In genomic region chr14:89041245-89041585, GRCh38 we compare ENCODE assay signal across 10 cellular contexts.
DNase-seq lines count a peak whose midpoint lies in the region; ATAC-seq and TF ChIP-seq lines count a peak whose summit lies in the region.
"Had no signal": no experiment of that assay in that cellular context is flagged by ENCODE, and none has a peak within 500 bp of the region (broad histone marks: within the 10 kb centered on the region; RNA-seq: fewer than 3 reads in every experiment).

No MANE protein-coding gene starts in this region.

- peak overlapping the region in 2 of 4 donors; percentile 6 to 49 for H3K4me3 ChIP-seq in adrenal gland
- H3K4me3 ChIP-seq in left lung = peak overlapping the region in 1 of 2 donors; percentile 34
- H3K4me3 ChIP-seq in upper lobe of right lung = peak overlapping the region; percentile 44
- H3K4me3 ChIP-seq in WERI-Rb-1 (ENCODE audit: low read depth, low read length) = no peak overlapping the region

- peak; percentile 38 for DNase-seq in NCI-H345 (lab: John Stamatoyannopoulos, UW)
- DNase-seq in NCI-H345 treated with DMSO at 0.1 percent for 48 hours (lab: John Stamatoyannopoulos, UW; ENCODE audit: unreplicated experiment) = no peak
- peak in 5 of 7 donors; percentile 22 to 87 (median 32) for DNase-seq in adrenal gland
- DNase-seq in left lung = peak in 1 of 2 donors; percentile 57
- DNase-seq in upper lobe of right lung = no peak
- no peak for DNase-seq in WERI-Rb-1
- DNase-seq: CD4-positive, CD25-positive, alpha-beta regulatory T cell had no signal

- H3K4me1 ChIP-seq in adrenal gland (replicated peaks in 1 of 2) (peaks cover 8 to 9% of the 10 kb centered on the region in 2 donors), left lung (peaks cover 9 to 16% of the 10 kb centered on the region in 2 donors), upper lobe of right lung (peaks cover 17% of the 10 kb centered on the region)

- TF ChIP-seq POLR2A in adrenal gland (IDR thresholded peaks at IDR 0.05) = no peak

- intact Hi-C loops in adrenal gland (cut with DNase I) (loop anchor here in 1 of 2 donors (10.0 kb wide), 1 partner anchor 194 kb away; no protein-coding TSS in a partner anchor), left lung (cut with DNase I) (loop anchor here in 1 of 2 donors (5.0 kb wide), 1 partner anchor 726 kb away; no protein-coding TSS in a partner anchor), upper lobe of right lung (cut with DNase I) (no loop called here)

- ATAC-seq in left lung (peak; percentile 70), upper lobe of right lung (peak; percentile 2), GM21515 (IDR thresholded peaks at IDR 0.05; ENCODE audit: unreplicated experiment) (no peak), GM18511 (IDR thresholded peaks at IDR 0.05; ENCODE audit: unreplicated experiment) (no peak)

- peak in 1 of 6 experiments; percentile 21 for TF ChIP-seq CTCF in adrenal gland (IDR thresholded peaks at IDR 0.05)
- TF ChIP-seq CTCF in left lung (IDR thresholded peaks at IDR 0.05) = no peak
- no peak for TF ChIP-seq CTCF in upper lobe of right lung (IDR thresholded peaks at IDR 0.05)
- no peak for TF ChIP-seq CTCF in WERI-Rb-1 (IDR thresholded peaks at IDR 0.05; ENCODE audit: low read depth, low read length)

- WGBS in adrenal gland, 4 donors = 9 to 19% (median 13%) methylated on average over 8 of the region's 8 CpGs

- H3K9me3 ChIP-seq in adrenal gland (replicated peaks in 1 of 3) (no peaks in the 10 kb centered on the region), left lung (no peaks in the 10 kb centered on the region), upper lobe of right lung (no peaks in the 10 kb centered on the region), WERI-Rb-1 (ENCODE audit: severe bottlenecking) (peaks cover 5% of the 10 kb centered on the region)
- H3K9me3 ChIP-seq: neutrophil had no signal

- no peaks in the 10 kb centered on the region for H3K36me3 ChIP-seq in adrenal gland (replicated peaks in 1 of 2)
- H3K36me3 ChIP-seq in left lung = no peaks in the 10 kb centered on the region
- H3K36me3 ChIP-seq in upper lobe of right lung = no peaks in the 10 kb centered on the region
- H3K36me3 ChIP-seq in WERI-Rb-1 = no peaks in the 10 kb centered on the region
- H3K36me3 ChIP-seq: neutrophil had no signal

- H3K27me3 ChIP-seq in adrenal gland (no peaks in the 10 kb centered on the region), left lung (no peaks in the 10 kb centered on the region), upper lobe of right lung (no peaks in the 10 kb centered on the region), WERI-Rb-1 (ENCODE audit: insufficient read depth, low read depth, severe bottlenecking) (no peaks in the 10 kb centered on the region)

- peak overlapping the region; percentile 32 to 94 (median 82) for H3K27ac ChIP-seq in adrenal gland
- peak overlapping the region; percentile 83 to 86 for H3K27ac ChIP-seq in left lung
- peak overlapping the region; percentile 70 for H3K27ac ChIP-seq in upper lobe of right lung
- H3K27ac ChIP-seq in WERI-Rb-1 = no peak overlapping the region
- H3K27ac ChIP-seq: neutrophil had no signal

Comparison
In these comparisons a context has a peak if more than half of its experiments do, and no peak if none do; other contexts are left out.
1. DNase-seq: peak in NCI-H345 (single experiment) and adrenal gland (5 of 7); none in NCI-H345 treated with DMSO at 0.1 percent for 48 hours (single experiment), upper lobe of right lung (single experiment) and WERI-Rb-1 (single experiment).
2. ATAC-seq: peak in left lung (single experiment) and upper lobe of right lung (single experiment); none in GM21515 (single experiment) and GM18511 (single experiment).